21 cellular contexts compared by ENCODE assay signal in the genomic region with DNA sequence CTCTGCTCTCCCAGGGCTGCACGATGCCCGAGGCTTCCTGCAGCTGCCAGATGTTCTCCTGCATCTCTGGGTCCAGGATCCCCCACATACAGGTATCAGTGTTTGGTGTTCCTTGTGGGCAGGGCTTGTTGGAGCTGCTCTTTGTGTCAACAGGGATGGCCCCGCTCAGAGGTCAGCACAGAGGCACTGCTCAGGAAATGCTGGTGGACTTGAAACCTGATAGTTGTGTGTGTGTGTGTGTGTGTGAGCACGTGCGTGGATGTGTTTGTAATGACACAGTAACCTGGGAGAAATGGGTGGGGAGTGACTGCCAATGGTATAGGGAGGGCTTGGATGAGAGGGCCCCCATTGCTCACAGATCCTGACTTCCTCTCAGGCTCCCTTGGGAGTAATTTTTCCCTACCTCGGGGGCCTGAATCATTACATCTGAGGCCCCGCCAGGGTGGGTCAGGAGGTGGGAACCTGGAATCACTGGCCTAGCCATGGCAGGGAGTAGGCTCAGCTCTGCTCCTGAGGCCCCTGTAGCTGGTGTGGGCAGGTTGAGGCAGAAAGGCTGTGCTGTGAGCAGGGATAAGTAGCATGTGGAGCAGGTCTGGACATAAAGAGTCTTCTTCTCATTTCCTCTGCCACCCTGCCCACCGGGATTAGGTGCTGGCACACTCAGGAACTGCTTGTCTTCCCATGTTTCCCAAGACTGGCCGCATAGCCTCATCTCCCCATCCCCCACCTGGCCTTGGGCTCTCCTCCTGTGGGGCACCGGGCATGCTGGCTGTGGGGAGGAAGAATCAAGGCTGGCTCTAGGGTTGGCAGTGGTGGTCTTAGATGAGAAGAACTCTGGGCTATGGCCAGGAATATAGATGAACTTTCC. TPM values are rescaled to one million over a fixed set of nuclear protein-coding genes. Genes with fewer than 3 reads are reported as not detected.
DNase-seq lines count a peak whose midpoint lies in the region; ATAC-seq and TF ChIP-seq lines count a peak whose summit lies in the region.
"Had no signal": no experiment of that assay in that cellular context is flagged by ENCODE, and none has a peak within 500 bp of the region (broad histone marks: within the 10 kb centered on the region; RNA-seq: fewer than 3 reads in every experiment).

No MANE protein-coding gene starts in this region.

- DNase-seq in ELF-1 (ENCODE audit: low read depth, low spot score) (peak; percentile 10), HT1080 (ENCODE audit: low read depth) (peak; percentile 23), coronary artery (ENCODE audit: low spot score) (peak; percentile 61), mesenteric fat pad (ENCODE audit: low spot score) (peak; percentile 65), KBM-7 (no peak)
- DNase-seq: activated CD4-positive, alpha-beta T cell treated with anti-CD3 and anti-CD28 coated beads for 4 hours; activated gamma-delta T cell; erythroblast; kidney glomerular epithelial cell; MM.1S; NCI-H146; NCI-H2171 treated with DMSO at 0.1 percent for 48 hours; NCI-H526 treated with DMSO at 0.1 percent for 48 hours; psoas muscle; SHP77; stimulated activated CD4-positive, alpha-beta T cell treated with anti-CD3 and anti-CD28 coated beads, Interleukin-4, amount 100 ng/mL, for 4 hours; stomach; transverse colon had no signal

- no peak overlapping the region for H3K27ac ChIP-seq in coronary artery
- H3K27ac ChIP-seq: breast epithelium, psoas muscle, stomach, transverse colon had no signal

- ATAC-seq in HG03460 (IDR thresholded peaks at IDR 0.05; ENCODE audit: unreplicated experiment) (no peak), HG03139 (IDR thresholded peaks at IDR 0.05; ENCODE audit: unreplicated experiment) (no peak)
- ATAC-seq: psoas muscle had no signal

- in situ Hi-C loops in KBM-7 (cut with MboI; ENCODE audit: low pct_unique_long_range_greater_than_20kb, low sequenced_read_pairs): loop anchor here (10.0 kb wide), 1 partner anchor 398 kb away; no protein-coding TSS in a partner anchor

- no peak for TF ChIP-seq CTCF in coronary artery (IDR thresholded peaks at IDR 0.05)

- H3K4me3 ChIP-seq in coronary artery: no peak overlapping the region
- H3K4me3 ChIP-seq: breast epithelium, psoas muscle, stomach, transverse colon had no signal

RNA-seq across cellular contexts. Expression of a gene that starts 2.5 kb away (rescaled TPM):
- 47.7 and 48.7 TPM in 2 replicates for total RNA-seq in HT1080 (2014; rRNA removed; shearing (Covaris generic))
- polyA plus RNA-seq in HT1080 (2015; cell fraction: cytosol; rRNA removed): 24.8 and 27.4 TPM in 2 replicates
- 31.0 and 35.8 TPM in 2 replicates for polyA plus RNA-seq in HT1080 (2015; cell fraction: nucleus; rRNA removed)
- 78.9 TPM for total RNA-seq in mesenteric fat pad
